Comparison of ENCODE assay signal across 2 cellular contexts in the genomic region with DNA sequence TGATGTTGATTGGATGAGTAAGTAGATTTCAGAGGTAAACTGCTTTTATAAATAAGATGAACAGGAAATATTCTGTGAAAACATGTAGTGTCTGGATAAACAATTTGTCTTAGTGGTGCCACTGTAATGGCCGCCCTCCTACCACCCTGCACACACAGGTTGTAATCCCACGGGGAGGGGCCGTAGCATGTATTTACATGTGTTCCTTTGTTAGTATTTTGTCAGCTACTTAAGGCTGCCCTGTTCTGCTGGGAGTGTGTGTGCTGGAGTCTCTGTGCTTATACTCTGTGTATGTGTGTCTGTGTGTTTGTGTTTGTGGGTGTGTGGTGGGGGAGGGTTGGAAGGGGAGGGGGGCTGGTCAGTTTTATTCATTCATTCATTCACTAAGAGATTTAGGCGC.
TF ChIP-seq lines count a peak whose summit lies in the region.

No MANE protein-coding gene starts in this region.

TF ChIP-seq in GM23338, 12 proteins besides CTCF, POLR2A, EP300 and RAD21 (continues in another document):
- no peak for TF ChIP-seq CREB1 (CRISPR knock-in tag; IDR thresholded peaks at IDR 0.05; ENCODE audit: low read depth)
- no peak for TF ChIP-seq ZNF331 (CRISPR knock-in tag; IDR thresholded peaks at IDR 0.05; ENCODE audit: low read depth)
- TF ChIP-seq POLR2AphosphoS5 (IDR thresholded peaks at IDR 0.05; ENCODE audit: low read depth) = no peak
- no peak for TF ChIP-seq NANOG (IDR thresholded peaks at IDR 0.05; ENCODE audit: borderline replicate concordance)
- TF ChIP-seq EZH2 (IDR thresholded peaks at IDR 0.05; ENCODE audit: low read depth, unreplicated experiment) = no peak
- TF ChIP-seq REST (IDR thresholded peaks at IDR 0.05; ENCODE audit: unreplicated experiment) = no peak
- no peak for TF ChIP-seq EZH2phosphoT487 (IDR thresholded peaks at IDR 0.05; ENCODE audit: unreplicated experiment)
- no peak for TF ChIP-seq JUNB (IDR thresholded peaks at IDR 0.05; ENCODE audit: unreplicated experiment)
- TF ChIP-seq, protein P1, sequence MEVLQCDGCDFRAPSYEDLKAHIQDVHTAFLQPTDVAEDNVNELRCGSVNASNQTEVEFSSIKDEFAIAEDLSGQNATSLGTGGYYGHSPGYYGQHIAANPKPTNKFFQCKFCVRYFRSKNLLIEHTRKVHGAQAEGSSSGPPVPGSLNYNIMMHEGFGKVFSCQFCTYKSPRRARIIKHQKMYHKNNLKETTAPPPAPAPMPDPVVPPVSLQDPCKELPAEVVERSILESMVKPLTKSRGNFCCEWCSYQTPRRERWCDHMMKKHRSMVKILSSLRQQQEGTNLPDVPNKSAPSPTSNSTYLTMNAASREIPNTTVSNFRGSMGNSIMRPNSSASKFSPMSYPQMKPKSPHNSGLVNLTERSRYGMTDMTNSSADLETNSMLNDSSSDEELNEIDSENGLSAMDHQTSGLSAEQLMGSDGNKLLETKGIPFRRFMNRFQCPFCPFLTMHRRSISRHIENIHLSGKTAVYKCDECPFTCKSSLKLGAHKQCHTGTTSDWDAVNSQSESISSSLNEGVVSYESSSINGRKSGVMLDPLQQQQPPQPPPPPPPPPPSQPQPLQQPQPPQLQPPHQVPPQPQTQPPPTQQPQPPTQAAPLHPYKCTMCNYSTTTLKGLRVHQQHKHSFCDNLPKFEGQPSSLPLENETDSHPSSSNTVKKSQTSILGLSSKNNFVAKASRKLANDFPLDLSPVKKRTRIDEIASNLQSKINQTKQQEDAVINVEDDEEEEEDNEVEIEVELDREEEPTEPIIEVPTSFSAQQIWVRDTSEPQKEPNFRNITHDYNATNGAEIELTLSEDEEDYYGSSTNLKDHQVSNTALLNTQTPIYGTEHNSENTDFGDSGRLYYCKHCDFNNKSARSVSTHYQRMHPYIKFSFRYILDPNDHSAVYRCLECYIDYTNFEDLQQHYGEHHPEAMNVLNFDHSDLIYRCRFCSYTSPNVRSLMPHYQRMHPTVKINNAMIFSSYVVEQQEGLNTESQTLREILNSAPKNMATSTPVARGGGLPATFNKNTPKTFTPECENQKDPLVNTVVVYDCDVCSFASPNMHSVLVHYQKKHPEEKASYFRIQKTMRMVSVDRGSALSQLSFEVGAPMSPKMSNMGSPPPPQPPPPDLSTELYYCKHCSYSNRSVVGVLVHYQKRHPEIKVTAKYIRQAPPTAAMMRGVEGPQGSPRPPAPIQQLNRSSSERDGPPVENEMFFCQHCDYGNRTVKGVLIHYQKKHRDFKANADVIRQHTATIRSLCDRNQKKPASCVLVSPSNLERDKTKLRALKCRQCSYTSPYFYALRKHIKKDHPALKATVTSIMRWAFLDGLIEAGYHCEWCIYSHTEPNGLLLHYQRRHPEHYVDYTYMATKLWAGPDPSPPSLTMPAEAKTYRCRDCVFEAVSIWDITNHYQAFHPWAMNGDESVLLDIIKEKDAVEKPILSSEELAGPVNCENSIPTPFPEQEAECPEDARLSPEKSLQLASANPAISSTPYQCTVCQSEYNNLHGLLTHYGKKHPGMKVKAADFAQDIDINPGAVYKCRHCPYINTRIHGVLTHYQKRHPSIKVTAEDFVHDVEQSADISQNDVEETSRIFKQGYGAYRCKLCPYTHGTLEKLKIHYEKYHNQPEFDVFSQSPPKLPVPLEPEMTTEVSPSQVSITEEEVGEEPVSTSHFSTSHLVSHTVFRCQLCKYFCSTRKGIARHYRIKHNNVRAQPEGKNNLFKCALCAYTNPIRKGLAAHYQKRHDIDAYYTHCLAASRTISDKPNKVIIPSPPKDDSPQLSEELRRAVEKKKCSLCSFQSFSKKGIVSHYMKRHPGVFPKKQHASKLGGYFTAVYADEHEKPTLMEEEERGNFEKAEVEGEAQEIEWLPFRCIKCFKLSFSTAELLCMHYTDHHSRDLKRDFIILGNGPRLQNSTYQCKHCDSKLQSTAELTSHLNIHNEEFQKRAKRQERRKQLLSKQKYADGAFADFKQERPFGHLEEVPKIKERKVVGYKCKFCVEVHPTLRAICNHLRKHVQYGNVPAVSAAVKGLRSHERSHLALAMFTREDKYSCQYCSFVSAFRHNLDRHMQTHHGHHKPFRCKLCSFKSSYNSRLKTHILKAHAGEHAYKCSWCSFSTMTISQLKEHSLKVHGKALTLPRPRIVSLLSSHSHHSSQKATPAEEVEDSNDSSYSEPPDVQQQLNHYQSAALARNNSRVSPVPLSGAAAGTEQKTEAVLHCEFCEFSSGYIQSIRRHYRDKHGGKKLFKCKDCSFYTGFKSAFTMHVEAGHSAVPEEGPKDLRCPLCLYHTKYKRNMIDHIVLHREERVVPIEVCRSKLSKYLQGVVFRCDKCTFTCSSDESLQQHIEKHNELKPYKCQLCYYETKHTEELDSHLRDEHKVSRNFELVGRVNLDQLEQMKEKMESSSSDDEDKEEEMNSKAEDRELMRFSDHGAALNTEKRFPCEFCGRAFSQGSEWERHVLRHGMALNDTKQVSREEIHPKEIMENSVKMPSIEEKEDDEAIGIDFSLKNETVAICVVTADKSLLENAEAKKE (CRISPR knock-in tag; IDR thresholded peaks at IDR 0.05) = no peak
- TF ChIP-seq ZNF114 (CRISPR knock-in tag; IDR thresholded peaks at IDR 0.05) = no peak

TF ChIP-seq in GM12878, 131 proteins besides CTCF, POLR2A, EP300 and RAD21:
- TF ChIP-seq YY1 (IDR thresholded peaks at IDR 0.05; ENCODE audit: low read depth, low read length) = 0 out of 2 replicates have a peak, but pooled peaks have one; percentile 23
- no peak for TF ChIP-seq CBFB (IDR thresholded peaks at IDR 0.05; ENCODE audit: low read depth)
